In genomic region chr2:121736462-121737336, GRCh38 we compare ENCODE assay signal across 8 cellular contexts. TPM values are rescaled to one million over a fixed set of nuclear protein-coding genes. Genes with fewer than 3 reads are reported as not detected.
DNase-seq lines count a peak whose midpoint lies in the region; ATAC-seq and TF ChIP-seq lines count a peak whose summit lies in the region.

Gene NIFK (minus strand): TSS chr2:121736875. CDS start chr2:121736850, 25 bp downstream.

- no TSS peak for BruUV-seq in Caco-2 (replicated peaks; lab: Mats Ljungman, UMichigan)

- H3K9me3 ChIP-seq in Caco-2, result no peaks in the 10 kb centered on the region

- peaks cover 14% of the 10 kb centered on the region for H3K4me1 ChIP-seq in Caco-2

- H3K4me3 Mint-ChIP-seq in Caco-2 (ENCODE audit: unreplicated experiment) (peak within 1 kb of the TSS; percentile 98), memory B cell (peak within 1 kb of the TSS; percentile 96)
- peak within 1 kb of the TSS; percentile 97 to 100 for H3K4me3 Mint-ChIP-seq in effector memory CD8-positive, alpha-beta T cell

- peaks cover 15% of the 10 kb centered on the region for H3K4me1 Mint-ChIP-seq in Caco-2 (ENCODE audit: low read depth, unreplicated experiment)
- peaks cover 34 to 43% of the 10 kb centered on the region in 2 donors for H3K4me1 Mint-ChIP-seq in effector memory CD8-positive, alpha-beta T cell (ENCODE audit: low read depth in 2 of 2)
- peaks cover 14% of the 10 kb centered on the region for H3K4me1 Mint-ChIP-seq in memory B cell

- H3K27ac Mint-ChIP-seq in Caco-2 (ENCODE audit: unreplicated experiment) (peak within 1 kb of the TSS; percentile 96), memory B cell (peak within 1 kb of the TSS; percentile 96)
- peak within 1 kb of the TSS; percentile 95 to 98 for H3K27ac Mint-ChIP-seq in effector memory CD8-positive, alpha-beta T cell

- no peaks in the 10 kb centered on the region for H3K27me3 Mint-ChIP-seq in Caco-2 (ENCODE audit: insufficient read depth, unreplicated experiment)
- no peaks in the 10 kb centered on the region for H3K27me3 Mint-ChIP-seq in effector memory CD8-positive, alpha-beta T cell
- no peaks in the 10 kb centered on the region for H3K27me3 Mint-ChIP-seq in memory B cell

- DNase-seq in Caco-2 (peak; percentile 99 to 100), HUDEP-2 (lab: John Stamatoyannopoulos, UW; ENCODE audit: unreplicated experiment in 76 of 76) (peak; percentile 39 to 100 (median 98)), NOMO-1 treated with dmso at 0.1 percent for 144 hours (lab: John Stamatoyannopoulos, UW; ENCODE audit: unreplicated experiment) (peak; percentile 97), memory B cell (ENCODE audit: low spot score in 2 of 2) (peak; percentile 98 to 99)
- peak; percentile 99 for DNase-seq in activated CD8-positive, alpha-beta memory T cell treated with anti-CD3 and anti-CD28 coated beads for 48 hours (ENCODE audit: low read depth in 2 of 3, low spot score in 2 of 3)
- DNase-seq in effector memory CD8-positive, alpha-beta T cell, result peak; percentile 99 to 100 (median 100)
- peak; percentile 100 for DNase-seq in stimulated activated CD8-positive, alpha-beta memory T cell treated with anti-CD3 and anti-CD28 coated beads, Interleukin-12 subunit alpha, Interleukin-12 subunit beta, amount 100 ng/mL, for 1 hour (ENCODE audit: low read depth)

- no peaks in the 10 kb centered on the region for H3K36me3 ChIP-seq in Caco-2 (ENCODE audit: control insufficient read depth, insufficient read depth, low read length)

- intact Hi-C loops in Caco-2 (cut with micrococcal nuclease; ENCODE audit: unreplicated experiment), result loop anchor here (1.0 to 5.0 kb wide), 3 partner anchors 19 to 205 kb away; partner anchors contain the start of gene TSN

- peak within 1 kb of the TSS; percentile 82 for H3K4me3 ChIP-seq in Caco-2 (ENCODE audit: low read depth, low read length)

- CTCF ChIA-PET in Caco-2 (lab: Charles Lee), result interaction anchor here (0.6 to 2.4 kb wide), 8 partner anchors 29 to 491 kb away, joined by 3 to 10 read pairs (median 5); no protein-coding TSS in a partner anchor

- TF ChIP-seq CTCF in Caco-2 (IDR thresholded peaks at IDR 0.05; ENCODE audit: insufficient read depth in 1 of 2, low read depth in 1 of 2, low read length in 1 of 2, severe bottlenecking in 1 of 2, unreplicated experiment in 1 of 2), result no peak

- H3K27me3 ChIP-seq in Caco-2 (replicated peaks; ENCODE audit: control insufficient read depth, insufficient read depth, low read length), result no peaks in the 10 kb centered on the region

- peaks cover 48% of the 10 kb centered on the region for H3K36me3 Mint-ChIP-seq in Caco-2 (ENCODE audit: insufficient read depth, unreplicated experiment)
- H3K36me3 Mint-ChIP-seq in effector memory CD8-positive, alpha-beta T cell (ENCODE audit: insufficient read depth), result peaks cover 50% of the 10 kb centered on the region
- H3K36me3 Mint-ChIP-seq in memory B cell, result peaks cover 3% of the 10 kb centered on the region

- H3K9me3 Mint-ChIP-seq in Caco-2 (ENCODE audit: unreplicated experiment) (no peaks in the 10 kb centered on the region), memory B cell (no peaks in the 10 kb centered on the region)
- no peaks in the 10 kb centered on the region for H3K9me3 Mint-ChIP-seq in effector memory CD8-positive, alpha-beta T cell

- POLR2A ChIA-PET in Caco-2 (lab: Charles Lee), result interaction anchor here (0.6 to 2.4 kb wide), 11 partner anchors 19 to 663 kb away, joined by 3 to 22 read pairs (median 5); partner anchors contain the start of genes RNU4ATAC and TSN

- ATAC-seq in GM21390 (IDR thresholded peaks at IDR 0.05; ENCODE audit: unreplicated experiment) (peak; percentile 94), memory B cell (ENCODE audit: low read depth) (peak; percentile 85)
- ATAC-seq in effector memory CD8-positive, alpha-beta T cell (replicated peaks), result peak; percentile 87

RNA-seq across cellular contexts. Expression of gene NIFK, which starts in this region (rescaled TPM):
- 84.7 and 104 TPM in 2 replicates for total RNA-seq in Caco-2 (2022)

Comparison
In these comparisons a context has a peak if more than half of its experiments do, and no peak if none do; other contexts are left out.
1. Peak in every context shown above with its lines: DNase-seq, ATAC-seq and H3K4me3 ChIP-seq.